1 cellular context compared by ENCODE assay signal in genomic region chr7:29228289-29229011, GRCh38.
A peak's percentile ranks its signal among the peaks of the same experiment; 100 is the strongest.
TF ChIP-seq lines count a peak whose summit lies in the region.

No MANE protein-coding gene starts in this region.

TF ChIP-seq in HepG2, 621 proteins besides CTCF, POLR2A, EP300 and RAD21 (continued from another document and continues in another):
- no peak for TF ChIP-seq ATM (IDR thresholded peaks at IDR 0.05; ENCODE audit: borderline replicate concordance)
- TF ChIP-seq ZNF572 (CRISPR knock-in tag; IDR thresholded peaks at IDR 0.05) = no peak
- no peak for TF ChIP-seq MATR3 (CRISPR knock-in tag; IDR thresholded peaks at IDR 0.05)
- no peak for TF ChIP-seq ELF4 (CRISPR knock-in tag; IDR thresholded peaks at IDR 0.05; ENCODE audit: borderline replicate concordance)
- TF ChIP-seq ZNF644 (CRISPR knock-in tag; IDR thresholded peaks at IDR 0.05; ENCODE audit: low read depth) = peak; percentile 63
- no peak for TF ChIP-seq PTBP1 (IDR thresholded peaks at IDR 0.05; ENCODE audit: low read depth, low read length, poor library complexity, severe bottlenecking)
- peak; percentile 94 for TF ChIP-seq ESRRA (CRISPR knock-in tag; IDR thresholded peaks at IDR 0.05; ENCODE audit: low read depth)
- TF ChIP-seq ZNF724P (CRISPR knock-in tag; IDR thresholded peaks at IDR 0.05; ENCODE audit: borderline replicate concordance) = peak; percentile 64; the same call in 1 of the 2 replicates
- TF ChIP-seq ZNF264 (CRISPR knock-in tag; IDR thresholded peaks at IDR 0.05) = peak; percentile 22; the same call in 1 of the 2 replicates
- TF ChIP-seq ZNF576 (CRISPR knock-in tag; IDR thresholded peaks at IDR 0.05) = no peak
- TF ChIP-seq TOPORS (CRISPR knock-in tag; IDR thresholded peaks at IDR 0.05) = no peak
- TF ChIP-seq NFKBIZ (CRISPR knock-in tag; IDR thresholded peaks at IDR 0.05) = no peak
- TF ChIP-seq ARID2 (CRISPR knock-in tag; IDR thresholded peaks at IDR 0.05; ENCODE audit: borderline replicate concordance) = 0 out of 2 replicates have a peak, but pooled peaks have one; percentile 29
- TF ChIP-seq ZNF800 (CRISPR knock-in tag; IDR thresholded peaks at IDR 0.05) = no peak
- no peak for TF ChIP-seq RELA (CRISPR knock-in tag; IDR thresholded peaks at IDR 0.05)
- no peak for TF ChIP-seq ZNF335 (CRISPR knock-in tag; IDR thresholded peaks at IDR 0.05)
- no peak for TF ChIP-seq ZSCAN25 (CRISPR knock-in tag; IDR thresholded peaks at IDR 0.05)
- TF ChIP-seq MTERF4 (CRISPR knock-in tag; IDR thresholded peaks at IDR 0.05) = no peak
- no peak for TF ChIP-seq POLR2G (IDR thresholded peaks at IDR 0.05; ENCODE audit: low read depth, low read length)
- TF ChIP-seq AHDC1 (CRISPR knock-in tag; IDR thresholded peaks at IDR 0.05; ENCODE audit: borderline replicate concordance) = peak; percentile 92
- TF ChIP-seq KIAA2018 (CRISPR knock-in tag; IDR thresholded peaks at IDR 0.05; ENCODE audit: borderline replicate concordance) = no peak
- TF ChIP-seq ZNF263 (CRISPR knock-in tag; IDR thresholded peaks at IDR 0.05) = no peak
- TF ChIP-seq ZNF546 (CRISPR knock-in tag; conservative IDR thresholded peaks at IDR 0.05) = no peak
- no peak for TF ChIP-seq THAP8 (CRISPR knock-in tag; IDR thresholded peaks at IDR 0.05; ENCODE audit: borderline replicate concordance)
- peak; percentile 60; the same call in 1 of the 2 replicates for TF ChIP-seq PRDM10 (CRISPR knock-in tag; IDR thresholded peaks at IDR 0.05; ENCODE audit: low read depth)
- TF ChIP-seq ZNF205 (CRISPR knock-in tag; IDR thresholded peaks at IDR 0.05) = 0 out of 2 replicates have a peak, but pooled peaks have one; percentile 23
- no peak for TF ChIP-seq HINFP (CRISPR knock-in tag; IDR thresholded peaks at IDR 0.05; ENCODE audit: low read depth)
- TF ChIP-seq BRD4 (CRISPR knock-in tag; IDR thresholded peaks at IDR 0.05) = no peak
- TF ChIP-seq EED (CRISPR knock-in tag; IDR thresholded peaks at IDR 0.05) = no peak
- TF ChIP-seq MTA1 (CRISPR knock-in tag; IDR thresholded peaks at IDR 0.05; ENCODE audit: borderline replicate concordance) = peak; percentile 90
